ENCODE assay signal across 1 cellular context in the genomic region with DNA sequence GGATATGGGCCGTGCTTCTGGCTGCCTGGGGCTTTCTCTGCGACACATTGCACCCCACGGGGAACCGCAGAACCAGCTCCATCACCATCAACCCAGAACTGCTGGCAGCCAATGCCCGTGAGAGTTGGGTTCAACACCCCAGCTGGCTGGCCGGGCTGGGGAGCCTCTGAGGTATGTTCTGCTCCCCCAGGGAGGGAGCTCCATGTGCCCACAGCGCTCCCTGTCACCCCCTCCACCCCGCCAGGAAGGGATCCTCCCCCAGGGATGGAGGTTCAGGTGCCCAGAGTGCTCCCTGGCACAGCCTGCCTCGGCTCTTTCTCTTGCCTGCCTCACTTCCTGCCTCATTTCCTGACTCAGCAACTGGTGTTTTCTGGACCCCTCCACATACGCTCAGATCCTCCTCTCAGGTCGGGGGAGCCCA.
TF ChIP-seq lines count a peak whose summit lies in the region.

No MANE protein-coding gene starts in this region.

TF ChIP-seq in GM12878, 131 proteins besides CTCF, POLR2A, EP300 and RAD21:
- TF ChIP-seq SMARCA5 (IDR thresholded peaks at IDR 0.05) = no peak
- TF ChIP-seq, protein P1, sequence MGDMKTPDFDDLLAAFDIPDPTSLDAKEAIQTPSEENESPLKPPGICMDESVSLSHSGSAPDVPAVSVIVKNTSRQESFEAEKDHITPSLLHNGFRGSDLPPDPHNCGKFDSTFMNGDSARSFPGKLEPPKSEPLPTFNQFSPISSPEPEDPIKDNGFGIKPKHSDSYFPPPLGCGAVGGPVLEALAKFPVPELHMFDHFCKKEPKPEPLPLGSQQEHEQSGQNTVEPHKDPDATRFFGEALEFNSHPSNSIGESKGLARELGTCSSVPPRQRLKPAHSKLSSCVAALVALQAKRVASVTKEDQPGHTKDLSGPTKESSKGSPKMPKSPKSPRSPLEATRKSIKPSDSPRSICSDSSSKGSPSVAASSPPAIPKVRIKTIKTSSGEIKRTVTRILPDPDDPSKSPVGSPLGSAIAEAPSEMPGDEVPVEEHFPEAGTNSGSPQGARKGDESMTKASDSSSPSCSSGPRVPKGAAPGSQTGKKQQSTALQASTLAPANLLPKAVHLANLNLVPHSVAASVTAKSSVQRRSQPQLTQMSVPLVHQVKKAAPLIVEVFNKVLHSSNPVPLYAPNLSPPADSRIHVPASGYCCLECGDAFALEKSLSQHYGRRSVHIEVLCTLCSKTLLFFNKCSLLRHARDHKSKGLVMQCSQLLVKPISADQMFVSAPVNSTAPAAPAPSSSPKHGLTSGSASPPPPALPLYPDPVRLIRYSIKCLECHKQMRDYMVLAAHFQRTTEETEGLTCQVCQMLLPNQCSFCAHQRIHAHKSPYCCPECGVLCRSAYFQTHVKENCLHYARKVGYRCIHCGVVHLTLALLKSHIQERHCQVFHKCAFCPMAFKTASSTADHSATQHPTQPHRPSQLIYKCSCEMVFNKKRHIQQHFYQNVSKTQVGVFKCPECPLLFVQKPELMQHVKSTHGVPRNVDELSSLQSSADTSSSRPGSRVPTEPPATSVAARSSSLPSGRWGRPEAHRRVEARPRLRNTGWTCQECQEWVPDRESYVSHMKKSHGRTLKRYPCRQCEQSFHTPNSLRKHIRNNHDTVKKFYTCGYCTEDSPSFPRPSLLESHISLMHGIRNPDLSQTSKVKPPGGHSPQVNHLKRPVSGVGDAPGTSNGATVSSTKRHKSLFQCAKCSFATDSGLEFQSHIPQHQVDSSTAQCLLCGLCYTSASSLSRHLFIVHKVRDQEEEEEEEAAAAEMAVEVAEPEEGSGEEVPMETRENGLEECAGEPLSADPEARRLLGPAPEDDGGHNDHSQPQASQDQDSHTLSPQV (IDR thresholded peaks at IDR 0.05) = no peak
- TF ChIP-seq RELA (IDR thresholded peaks at IDR 0.05; ENCODE audit: borderline replicate concordance, partially characterized antibody) = no peak
- no peak for TF ChIP-seq ZBTB33 (IDR thresholded peaks at IDR 0.05)
- no peak for TF ChIP-seq HCFC1 (IDR thresholded peaks at IDR 0.05; ENCODE audit: low read length)
- no peak for TF ChIP-seq ATF2 (IDR thresholded peaks at IDR 0.05; ENCODE audit: low read length)
- TF ChIP-seq CEBPZ (IDR thresholded peaks at IDR 0.05; ENCODE audit: low read depth, low read length) = no peak
- no peak for TF ChIP-seq SMC3 (IDR thresholded peaks at IDR 0.05; ENCODE audit: borderline replicate concordance, low read length)
- no peak for TF ChIP-seq TCF3 (IDR thresholded peaks at IDR 0.05; ENCODE audit: borderline replicate concordance, insufficient read depth, low read depth, low read length)
- TF ChIP-seq PML (IDR thresholded peaks at IDR 0.05; ENCODE audit: low read length) = no peak
- TF ChIP-seq ZNF207 (IDR thresholded peaks at IDR 0.05; ENCODE audit: borderline replicate concordance) = no peak
- no peak for TF ChIP-seq ZNF217 (IDR thresholded peaks at IDR 0.05)
- TF ChIP-seq KAT2A (conservative IDR thresholded peaks at IDR 0.05; ENCODE audit: control insufficient read depth, low read depth, low read length) = no peak
- no peak for TF ChIP-seq RAD51 (IDR thresholded peaks at IDR 0.05)
- TF ChIP-seq SIX5 (IDR thresholded peaks at IDR 0.05; ENCODE audit: low read depth, low read length, severe bottlenecking) = no peak
- TF ChIP-seq, protein P2, sequence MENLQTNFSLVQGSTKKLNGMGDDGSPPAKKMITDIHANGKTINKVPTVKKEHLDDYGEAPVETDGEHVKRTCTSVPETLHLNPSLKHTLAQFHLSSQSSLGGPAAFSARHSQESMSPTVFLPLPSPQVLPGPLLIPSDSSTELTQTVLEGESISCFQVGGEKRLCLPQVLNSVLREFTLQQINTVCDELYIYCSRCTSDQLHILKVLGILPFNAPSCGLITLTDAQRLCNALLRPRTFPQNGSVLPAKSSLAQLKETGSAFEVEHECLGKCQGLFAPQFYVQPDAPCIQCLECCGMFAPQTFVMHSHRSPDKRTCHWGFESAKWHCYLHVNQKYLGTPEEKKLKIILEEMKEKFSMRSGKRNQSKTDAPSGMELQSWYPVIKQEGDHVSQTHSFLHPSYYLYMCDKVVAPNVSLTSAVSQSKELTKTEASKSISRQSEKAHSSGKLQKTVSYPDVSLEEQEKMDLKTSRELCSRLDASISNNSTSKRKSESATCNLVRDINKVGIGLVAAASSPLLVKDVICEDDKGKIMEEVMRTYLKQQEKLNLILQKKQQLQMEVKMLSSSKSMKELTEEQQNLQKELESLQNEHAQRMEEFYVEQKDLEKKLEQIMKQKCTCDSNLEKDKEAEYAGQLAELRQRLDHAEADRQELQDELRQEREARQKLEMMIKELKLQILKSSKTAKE (IDR thresholded peaks at IDR 0.05; ENCODE audit: low read depth, poor library complexity, severe bottlenecking) = no peak
- TF ChIP-seq RB1 (IDR thresholded peaks at IDR 0.05; ENCODE audit: borderline replicate concordance) = no peak
